Comparison of ENCODE assay signal across 11 cellular contexts in the genomic region with DNA sequence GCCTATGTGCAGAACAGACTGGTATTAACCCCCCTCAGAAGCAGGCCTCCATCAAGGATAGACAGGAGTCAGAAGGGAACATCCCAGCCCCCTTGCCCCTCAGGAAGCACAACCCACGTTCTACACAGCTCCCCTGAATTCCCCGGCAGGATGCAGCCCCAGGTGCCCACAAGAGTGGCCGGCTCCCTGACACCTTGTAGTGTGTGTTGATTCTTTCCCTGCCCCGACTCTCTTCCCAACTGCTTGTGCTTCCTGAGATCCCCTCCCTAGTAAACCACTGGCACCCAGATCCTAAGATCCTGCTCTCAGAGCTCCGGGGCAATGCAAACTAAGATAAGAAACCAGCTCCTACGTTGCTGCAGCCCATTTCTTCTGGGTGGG. TPM values are rescaled to one million over a fixed set of nuclear protein-coding genes. Genes with fewer than 3 reads are reported as not detected.
DNase-seq lines count a peak whose midpoint lies in the region; TF ChIP-seq lines count a peak whose summit lies in the region.
"Had no signal": no experiment of that assay in that cellular context is flagged by ENCODE, and none has a peak within 500 bp of the region (broad histone marks: within the 10 kb centered on the region; RNA-seq: fewer than 3 reads in every experiment).

No MANE protein-coding gene starts in this region.

- peak overlapping the region; percentile 72 for H3K4me3 Mint-ChIP-seq in activated CD4-positive, alpha-beta T cell treated with anti-CD3 and anti-CD28 coated beads, Interleukin-2, amount 10 ng/mL, durations not matched to agents 7 days and 5 days
- peak overlapping the region; percentile 70 for H3K4me3 Mint-ChIP-seq in activated CD4-positive, alpha-beta memory T cell treated with anti-CD3 and anti-CD28 coated beads for 36 hours
- peak overlapping the region; percentile 80 to 97 (median 87) for H3K4me3 Mint-ChIP-seq in immature natural killer cell

- POLR2A ChIA-PET in activated CD4-positive, alpha-beta T cell treated with anti-CD3 and anti-CD28 coated beads, Interleukin-2, amount 10 ng/mL, durations not matched to agents 7 days and 5 days (lab: Charles Lee), result interaction anchor here (1.0 kb wide), 1 partner anchor 36 kb away, joined by 4 read pairs; no protein-coding TSS in a partner anchor
- POLR2A ChIA-PET in activated CD4-positive, alpha-beta memory T cell treated with anti-CD3 and anti-CD28 coated beads for 36 hours (lab: Charles Lee), result interaction anchor here (0.8 to 1.1 kb wide), 3 partner anchors 36 to 45 kb away, joined by 3 read pairs; no protein-coding TSS in a partner anchor

- peak overlapping the region; percentile 22 for H3K4me3 ChIP-seq in suprapubic skin

- no peaks in the 10 kb centered on the region for H3K9me3 ChIP-seq in suprapubic skin

- no peaks in the 10 kb centered on the region for H3K36me3 ChIP-seq in suprapubic skin

- H3K27ac ChIP-seq in suprapubic skin, result peak overlapping the region; percentile 44

- peaks cover 21% of the 10 kb centered on the region for H3K36me3 Mint-ChIP-seq in activated CD4-positive, alpha-beta T cell treated with anti-CD3 and anti-CD28 coated beads, Interleukin-2, amount 10 ng/mL, durations not matched to agents 7 days and 5 days (ENCODE audit: low read depth)
- peaks cover 1% of the 10 kb centered on the region for H3K36me3 Mint-ChIP-seq in activated CD4-positive, alpha-beta memory T cell treated with anti-CD3 and anti-CD28 coated beads for 36 hours
- H3K36me3 Mint-ChIP-seq in immature natural killer cell, result no peaks in the 10 kb centered on the region

- peaks cover 12% of the 10 kb centered on the region for H3K9me3 Mint-ChIP-seq in activated CD4-positive, alpha-beta T cell treated with anti-CD3 and anti-CD28 coated beads, Interleukin-2, amount 10 ng/mL, durations not matched to agents 7 days and 5 days
- H3K9me3 Mint-ChIP-seq in activated CD4-positive, alpha-beta memory T cell treated with anti-CD3 and anti-CD28 coated beads for 36 hours, result peaks cover 7% of the 10 kb centered on the region
- no peaks in the 10 kb centered on the region for H3K9me3 Mint-ChIP-seq in immature natural killer cell

- H3K4me1 ChIP-seq in suprapubic skin, result peaks cover 50% of the 10 kb centered on the region

- H3K27ac Mint-ChIP-seq in activated CD4-positive, alpha-beta T cell treated with anti-CD3 and anti-CD28 coated beads, Interleukin-2, amount 10 ng/mL, durations not matched to agents 7 days and 5 days, result peak overlapping the region; percentile 96
- H3K27ac Mint-ChIP-seq in activated CD4-positive, alpha-beta memory T cell treated with anti-CD3 and anti-CD28 coated beads for 36 hours, result peak overlapping the region; percentile 65
- peak overlapping the region; percentile 94 to 100 (median 98) for H3K27ac Mint-ChIP-seq in immature natural killer cell

- no peaks in the 10 kb centered on the region for H3K27me3 Mint-ChIP-seq in activated CD4-positive, alpha-beta T cell treated with anti-CD3 and anti-CD28 coated beads, Interleukin-2, amount 10 ng/mL, durations not matched to agents 7 days and 5 days
- no peaks in the 10 kb centered on the region for H3K27me3 Mint-ChIP-seq in activated CD4-positive, alpha-beta memory T cell treated with anti-CD3 and anti-CD28 coated beads for 36 hours
- peaks cover 5 to 13% (median 12%) of the 10 kb centered on the region in 3 donors for H3K27me3 Mint-ChIP-seq in immature natural killer cell (ENCODE audit: low read depth in 3 of 3)

- CTCF ChIA-PET in activated CD4-positive, alpha-beta T cell treated with anti-CD3 and anti-CD28 coated beads, Interleukin-2, amount 10 ng/mL, durations not matched to agents 7 days and 5 days (lab: Charles Lee), result interaction anchor here (0.7 to 1.5 kb wide), 9 partner anchors 18 to 474 kb away, joined by 3 to 5 read pairs (median 3); no protein-coding TSS in a partner anchor
- CTCF ChIA-PET in activated CD4-positive, alpha-beta memory T cell treated with anti-CD3 and anti-CD28 coated beads for 36 hours (lab: Charles Lee), result interaction anchor here (0.7 to 1.7 kb wide), 6 partner anchors 40 to 658 kb away, joined by 3 to 11 read pairs (median 3); no protein-coding TSS in a partner anchor

- WGBS in suprapubic skin, result 62% methylated on average over 6 of the region's 6 CpGs

- peaks cover 76% of the 10 kb centered on the region for H3K4me1 Mint-ChIP-seq in activated CD4-positive, alpha-beta T cell treated with anti-CD3 and anti-CD28 coated beads, Interleukin-2, amount 10 ng/mL, durations not matched to agents 7 days and 5 days
- peaks cover 43% of the 10 kb centered on the region for H3K4me1 Mint-ChIP-seq in activated CD4-positive, alpha-beta memory T cell treated with anti-CD3 and anti-CD28 coated beads for 36 hours (ENCODE audit: low read depth)
- peaks cover 79% of the 10 kb centered on the region in 2 donors for H3K4me1 Mint-ChIP-seq in immature natural killer cell

- intact Hi-C loops in activated CD4-positive, alpha-beta memory T cell treated with anti-CD3 and anti-CD28 coated beads for 36 hours (cut with micrococcal nuclease), result no loop called here

- TF ChIP-seq EP300 in suprapubic skin (IDR thresholded peaks at IDR 0.05), result no peak

- H3K27me3 ChIP-seq in suprapubic skin, result no peaks in the 10 kb centered on the region

- TF ChIP-seq POLR2A in suprapubic skin (IDR thresholded peaks at IDR 0.05), result no peak

- DNase-seq in activated CD4-positive, alpha-beta T cell treated with anti-CD3 and anti-CD28 coated beads, Interleukin-2, amount 10 ng/mL, durations not matched to agents 7 days and 5 days, result no peak
- DNase-seq in activated CD4-positive, alpha-beta T cell treated with anti-CD3 and anti-CD28 coated beads, Interleukin-2, amount 50 U/mL, for 48 hours, result no peak
- peak; percentile 27 for DNase-seq in activated CD4-positive, alpha-beta memory T cell treated with anti-CD3 and anti-CD28 coated beads for 36 hours
- DNase-seq in immature natural killer cell, result no peak
- no peak for DNase-seq in suprapubic skin (ENCODE audit: low spot score in 2 of 2)
- DNase-seq in NCI-H187 treated with DMSO at 0.1 percent for 48 hours (lab: John Stamatoyannopoulos, UW), result no peak
- no peak for DNase-seq in NCI-H2029 treated with DMSO at 0.1 percent for 48 hours (lab: John Stamatoyannopoulos, UW)
- DNase-seq in T1000 (lab: John Stamatoyannopoulos, UW), result no peak
- DNase-seq: cerebellar nuclear complex; NCI-H526; stimulated activated naive CD4-positive, alpha-beta T cell treated with Interleukin-2 at 50 U/mL for 16 hours had no signal

- TF ChIP-seq CTCF in suprapubic skin (IDR thresholded peaks at IDR 0.05), result no peak

RNA-seq across cellular contexts. Expression of a gene that starts 34.8 kb away (rescaled TPM):
- total RNA-seq in activated CD4-positive, alpha-beta T cell treated with anti-CD3 and anti-CD28 coated beads, Interleukin-2, amount 10 ng/mL, durations not matched to agents 7 days and 5 days, result 100 to 1,000 TPM; 133 to 141 TPM
- 100 to 1,000 TPM; 130 to 134 TPM for total RNA-seq in activated CD4-positive, alpha-beta memory T cell treated with anti-CD3 and anti-CD28 coated beads for 36 hours
- polyA plus RNA-seq in immature natural killer cell, result 1,000 to 10,000 TPM; 1,031 to 1,827 (median 1,086) TPM
- 10 to 100 TPM; 48.8 to 82.2 (median 72.8) TPM for total RNA-seq in suprapubic skin

RNA-seq across cellular contexts. Expression of a gene that starts 46.7 kb away (rescaled TPM):
- 10 to 100 TPM; 21.7 to 23.4 TPM for total RNA-seq in activated CD4-positive, alpha-beta T cell treated with anti-CD3 and anti-CD28 coated beads, Interleukin-2, amount 10 ng/mL, durations not matched to agents 7 days and 5 days
- total RNA-seq in activated CD4-positive, alpha-beta memory T cell treated with anti-CD3 and anti-CD28 coated beads for 36 hours, result 1 to 10 TPM; 9.1 TPM
- polyA plus RNA-seq in immature natural killer cell, result 10 to 100 TPM in 1 of 3 donors, 1 to 10 TPM in 2; 2.4 to 11.1 (median 4.9) TPM
- 10 to 100 TPM; 17.0 to 32.7 (median 24.6) TPM for total RNA-seq in suprapubic skin
